Comparison of ENCODE assay signal across 12 cellular contexts in genomic region chr4:145719752-145720624, GRCh38. TPM values are rescaled to one million over a fixed set of nuclear protein-coding genes. Genes with fewer than 3 reads are reported as not detected.
DNase-seq lines count a peak whose midpoint lies in the region; ATAC-seq and TF ChIP-seq lines count a peak whose summit lies in the region.
"Had no signal": no experiment of that assay in that cellular context is flagged by ENCODE, and none has a peak within 500 bp of the region (broad histone marks: within the 10 kb centered on the region; RNA-seq: fewer than 3 reads in every experiment).

No MANE protein-coding gene starts in this region.

- H3K9me3 ChIP-seq in heart left ventricle (no peaks in the 10 kb centered on the region), Peyer's patch (no peaks in the 10 kb centered on the region), Caco-2 (no peaks in the 10 kb centered on the region)

- TF ChIP-seq CTCF in heart left ventricle (IDR thresholded peaks at IDR 0.05) (no peak), Peyer's patch (IDR thresholded peaks at IDR 0.05) (no peak), Caco-2 (IDR thresholded peaks at IDR 0.05; ENCODE audit: insufficient read depth in 1 of 2, low read depth in 1 of 2, low read length in 1 of 2, severe bottlenecking in 1 of 2, unreplicated experiment in 1 of 2) (no peak)

- no peak overlapping the region for H3K4me3 ChIP-seq in heart left ventricle
- H3K4me3 ChIP-seq in Peyer's patch = no peak overlapping the region
- no peak overlapping the region for H3K4me3 ChIP-seq in Caco-2 (ENCODE audit: low read depth, low read length)

- H3K27ac Mint-ChIP-seq in Caco-2 (ENCODE audit: unreplicated experiment) = no peak overlapping the region

- H3K4me1 ChIP-seq in heart left ventricle = peaks cover 0 to 18% (median 0%) of the 10 kb centered on the region in 12 donors
- H3K4me1 ChIP-seq in Peyer's patch = no peaks in the 10 kb centered on the region
- no peaks in the 10 kb centered on the region for H3K4me1 ChIP-seq in Caco-2

- whole genome bisulfite sequencing in heart left ventricle, 4 donors = 78 to 83% (median 79%) methylated on average over 10 of the region's 10 CpGs

- no TSS peak for BruUV-seq in Caco-2 (replicated peaks; lab: Mats Ljungman, UMichigan)

- no peaks in the 10 kb centered on the region for H3K27me3 ChIP-seq in heart left ventricle
- no peaks in the 10 kb centered on the region for H3K27me3 ChIP-seq in Peyer's patch
- no peaks in the 10 kb centered on the region for H3K27me3 ChIP-seq in Caco-2 (replicated peaks; ENCODE audit: control insufficient read depth, insufficient read depth, low read length)

- H3K4me1 Mint-ChIP-seq in Caco-2 (ENCODE audit: low read depth, unreplicated experiment) = no peaks in the 10 kb centered on the region

- H3K27me3 Mint-ChIP-seq in Caco-2 (ENCODE audit: insufficient read depth, unreplicated experiment) = peaks cover 4% of the 10 kb centered on the region

- TF ChIP-seq POLR2A in heart left ventricle (IDR thresholded peaks at IDR 0.05) = no peak
- TF ChIP-seq POLR2A in Peyer's patch (IDR thresholded peaks at IDR 0.05) = no peak

- POLR2A ChIA-PET in Caco-2 (lab: Charles Lee) = no interaction called here

- H3K9me3 Mint-ChIP-seq in Caco-2 (ENCODE audit: unreplicated experiment) = no peaks in the 10 kb centered on the region

- no peak overlapping the region for H3K27ac ChIP-seq in heart left ventricle
- no peak overlapping the region for H3K27ac ChIP-seq in Peyer's patch
- H3K27ac ChIP-seq: WERI-Rb-1 had no signal

- H3K36me3 Mint-ChIP-seq in Caco-2 (ENCODE audit: insufficient read depth, unreplicated experiment) = no peaks in the 10 kb centered on the region

- ATAC-seq in GM19397 (IDR thresholded peaks at IDR 0.05; ENCODE audit: unreplicated experiment) (peak; percentile 68), HG03280 (IDR thresholded peaks at IDR 0.05; ENCODE audit: unreplicated experiment) (peak; percentile 60), heart left ventricle (no peak)

- no peaks in the 10 kb centered on the region for H3K36me3 ChIP-seq in heart left ventricle
- H3K36me3 ChIP-seq in Peyer's patch = no peaks in the 10 kb centered on the region
- H3K36me3 ChIP-seq in Caco-2 (ENCODE audit: control insufficient read depth, insufficient read depth, low read length) = no peaks in the 10 kb centered on the region
- H3K36me3 ChIP-seq: WERI-Rb-1 had no signal

- CTCF ChIA-PET in Caco-2 (lab: Charles Lee) = no interaction called here

- intact Hi-C loops in heart left ventricle (cut with DNase I) = no loop called here
- intact Hi-C loops in Caco-2 (cut with micrococcal nuclease; ENCODE audit: unreplicated experiment) = loop anchor here (5.0 kb wide), 1 partner anchor 322 kb away; no protein-coding TSS in a partner anchor

- no peak overlapping the region for H3K4me3 Mint-ChIP-seq in Caco-2 (ENCODE audit: unreplicated experiment)

- DNase-seq in COLO668 (lab: John Stamatoyannopoulos, UW; ENCODE audit: unreplicated experiment) (peak; percentile 30), cerebellum (ENCODE audit: low spot score) (peak; percentile 32), heart left ventricle (no peak), NCI-H1105 treated with DMSO at 0.1 percent for 48 hours (lab: John Stamatoyannopoulos, UW) (no peak), Peyer's patch (no peak), Caco-2 (no peak)
- DNase-seq: KG1, WERI-Rb-1 had no signal

RNA-seq across cellular contexts. Expression of gene C4orf51, which starts 40.0 kb away (rescaled TPM):
- total RNA-seq in cerebellum (not detected), heart left ventricle (not detected), Peyer's patch (not detected), Caco-2 (2022) (not detected in 2 replicates)
- polyA plus RNA-seq in heart left ventricle = not detected
- total RNA-seq: endothelial cell of umbilical vein, omental fat pad had no signal
- polyA plus RNA-seq: endothelial cell of umbilical vein had no signal

Comparison
In these comparisons a context has a peak if more than half of its experiments do, and no peak if none do; other contexts are left out.
1. DNase-seq: peak in COLO668 (single experiment) and cerebellum (single experiment); none in heart left ventricle (0 of 5), NCI-H1105 treated with DMSO at 0.1 percent for 48 hours (single experiment), Peyer's patch (0 of 3) and Caco-2 (0 of 2).
2. ATAC-seq: peak in GM19397 (single experiment) and HG03280 (single experiment); none in heart left ventricle (0 of 4).